Comparison of ENCODE assay signal across 15 cellular contexts in genomic region chr17:12732366-12732765, GRCh38.
"Had no signal": no experiment of that assay in that cellular context is flagged by ENCODE, and none has a peak within 500 bp of the region (broad histone marks: within the 10 kb centered on the region; RNA-seq: fewer than 3 reads in every experiment).

No MANE protein-coding gene starts in this region.

- DNase-seq: activated CD4-positive, alpha-beta T cell treated with anti-CD3 and anti-CD28 coated beads, Interleukin-2, amount 50 U/mL, for 48 hours; activated gamma-delta T cell; adrenal gland; gastrocnemius medialis; lower lobe of right lung; occipital lobe; small intestine; stimulated activated CD4-positive, alpha-beta T cell treated with anti-CD3 and anti-CD28 coated beads, Interleukin-15, amount 100 ng/mL, for 24 hours; stimulated activated CD4-positive, alpha-beta T cell treated with anti-CD3 and anti-CD28 coated beads, Interleukin-2, amount 100 ng/mL, for 48 hours; stimulated activated naive CD8-positive, alpha-beta T cell treated with anti-CD3 and anti-CD28 coated beads, Interleukin-15, amount 100 ng/mL, for 72 hours; testis had no signal

- H3K27me3 ChIP-seq: adrenal gland, gastrocnemius medialis, testis had no signal

- H3K9me3 Mint-ChIP-seq: activated naive CD4-positive, alpha-beta T cell treated with anti-CD3 and anti-CD28 coated beads, Interleukin-2, amount 50 U/mL, for 24 hours had no signal

- H3K4me1 Mint-ChIP-seq: activated naive CD4-positive, alpha-beta T cell treated with anti-CD3 and anti-CD28 coated beads, Interleukin-2, amount 50 U/mL, for 24 hours; stimulated activated naive CD8-positive, alpha-beta T cell treated with anti-CD3 and anti-CD28 coated beads, Interleukin-15, amount 100 ng/mL, for 72 hours had no signal

- H3K27ac Mint-ChIP-seq: activated naive CD4-positive, alpha-beta T cell treated with anti-CD3 and anti-CD28 coated beads, Interleukin-2, amount 50 U/mL, for 24 hours; natural killer cell treated with Interleukin-12 subunit alpha and Interleukin-12 subunit beta and Interleukin-15 and Interleukin-18, amount 100 ng/mL, for 72 hours; stimulated activated naive CD8-positive, alpha-beta T cell treated with anti-CD3 and anti-CD28 coated beads, Interleukin-15, amount 100 ng/mL, for 72 hours had no signal

- FAIRE-seq: small intestine had no signal

- H3K9me3 ChIP-seq: adrenal gland, gastrocnemius medialis, lower lobe of right lung, testis had no signal

- ATAC-seq: esophagus mucosa; gastrocnemius medialis; lower lobe of right lung; natural killer cell treated with Interleukin-12 subunit alpha and Interleukin-12 subunit beta and Interleukin-15 and Interleukin-18, amount 100 ng/mL, for 72 hours; stimulated activated naive CD8-positive, alpha-beta T cell treated with anti-CD3 and anti-CD28 coated beads, Interleukin-15, amount 100 ng/mL, for 72 hours had no signal

- H3K36me3 Mint-ChIP-seq: activated naive CD4-positive, alpha-beta T cell treated with anti-CD3 and anti-CD28 coated beads, Interleukin-2, amount 50 U/mL, for 24 hours; natural killer cell treated with Interleukin-12 subunit alpha and Interleukin-12 subunit beta and Interleukin-15 and Interleukin-18, amount 100 ng/mL, for 72 hours had no signal

- H3K27me3 Mint-ChIP-seq: activated naive CD4-positive, alpha-beta T cell treated with anti-CD3 and anti-CD28 coated beads, Interleukin-2, amount 50 U/mL, for 24 hours; stimulated activated naive CD8-positive, alpha-beta T cell treated with anti-CD3 and anti-CD28 coated beads, Interleukin-15, amount 100 ng/mL, for 72 hours had no signal

- H3K4me3 Mint-ChIP-seq: activated naive CD4-positive, alpha-beta T cell treated with anti-CD3 and anti-CD28 coated beads, Interleukin-2, amount 50 U/mL, for 24 hours; natural killer cell treated with Interleukin-12 subunit alpha and Interleukin-12 subunit beta and Interleukin-15 and Interleukin-18, amount 100 ng/mL, for 72 hours; stimulated activated naive CD8-positive, alpha-beta T cell treated with anti-CD3 and anti-CD28 coated beads, Interleukin-15, amount 100 ng/mL, for 72 hours had no signal

- H3K27ac ChIP-seq: adrenal gland, gastrocnemius medialis, lower lobe of right lung, SK-N-MC had no signal

- H3K36me3 ChIP-seq: adrenal gland, gastrocnemius medialis, lower lobe of right lung had no signal

- H3K4me1 ChIP-seq: adrenal gland, gastrocnemius medialis had no signal

- H3K4me3 ChIP-seq: adrenal gland, gastrocnemius medialis, lower lobe of right lung, SK-N-MC, testis had no signal
